Comparison of ENCODE assay signal across 19 cellular contexts in the genomic region with DNA sequence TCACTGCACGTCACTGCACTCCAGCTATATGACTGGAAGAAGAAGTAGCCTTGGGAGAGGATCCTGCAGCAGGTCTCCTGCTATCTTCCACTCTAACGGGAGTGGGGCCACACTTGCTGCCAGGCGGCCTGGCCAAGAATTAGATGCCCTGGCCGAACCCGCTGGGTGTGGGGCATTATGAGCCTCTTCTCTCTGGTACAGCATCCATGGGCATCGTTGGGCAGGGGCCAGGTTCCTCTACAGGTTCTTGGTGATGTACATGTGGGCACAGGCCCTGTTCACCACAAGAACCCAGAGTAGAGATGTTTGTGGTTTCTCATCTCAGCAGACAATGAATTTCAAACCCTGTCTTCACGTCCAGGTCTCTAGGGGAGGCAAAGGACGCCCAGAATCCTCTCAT.
DNase-seq lines count a peak whose midpoint lies in the region; ATAC-seq, FAIRE-seq and TF ChIP-seq lines count a peak whose summit lies in the region.
"Had no signal": no experiment of that assay in that cellular context is flagged by ENCODE, and none has a peak within 500 bp of the region (broad histone marks: within the 10 kb centered on the region; RNA-seq: fewer than 3 reads in every experiment).

No MANE protein-coding gene starts in this region.

- TF ChIP-seq POLR2A in esophagus muscularis mucosa (IDR thresholded peaks at IDR 0.05; ENCODE audit: low read depth), result no peak

- H3K4me3 Mint-ChIP-seq in stimulated activated memory B cell treated with anti-CD40 and anti-IgM and Interleukin-4, amounts not matched to agents 10 μg/mL and 1 μg/mL and 100 μg/mL, for 72 hours, result no peak overlapping the region
- H3K4me3 Mint-ChIP-seq in endodermal cell, result no peak overlapping the region
- H3K4me3 Mint-ChIP-seq: CD14-positive monocyte; CD4-positive, alpha-beta T cell; CD8-positive, alpha-beta memory T cell; GM23338; H9 had no signal

- DNase-seq in D341Med (ENCODE audit: low spot score) (peak; percentile 3), RWPE2 (ENCODE audit: low spot score) (peak; percentile 35), esophagus muscularis mucosa (ENCODE audit: extremely low spot score) (peak; percentile 90), endodermal cell (no peak), pancreas (no peak)
- no peak for DNase-seq in activated naive CD4-positive, alpha-beta T cell treated with anti-CD3 and anti-CD28 coated beads, Interleukin-2, amount 50 U/mL, for 72 hours (ENCODE audit: low spot score in 2 of 2)
- DNase-seq: 8988T; AML-193; CD4-positive, alpha-beta T cell; CD8-positive, alpha-beta memory T cell; GF-D8 had no signal

- H3K27ac ChIP-seq in BLaER1 (no peak overlapping the region), RWPE2 (ENCODE audit: poor library complexity, severe bottlenecking) (peak overlapping the region; percentile 62), esophagus muscularis mucosa (replicated peaks in 1 of 4) (no peak overlapping the region), endodermal cell (ENCODE audit: low read depth, low read length) (no peak overlapping the region), pancreas (no peak overlapping the region)
- H3K27ac ChIP-seq: A549 had no signal

- H3K36me3 Mint-ChIP-seq in activated naive CD4-positive, alpha-beta T cell treated with anti-CD3 and anti-CD28 coated beads, Interleukin-2, amount 50 U/mL, for 72 hours, result no peaks in the 10 kb centered on the region
- H3K36me3 Mint-ChIP-seq in stimulated activated memory B cell treated with anti-CD40 and anti-IgM and Interleukin-4, amounts not matched to agents 10 μg/mL and 1 μg/mL and 100 μg/mL, for 72 hours, result no peaks in the 10 kb centered on the region
- H3K36me3 Mint-ChIP-seq in endodermal cell (ENCODE audit: low read depth), result no peaks in the 10 kb centered on the region
- H3K36me3 Mint-ChIP-seq: CD14-positive monocyte; CD8-positive, alpha-beta memory T cell had no signal

- 0 out of 2 replicates have a peak, but pooled peaks cover 5% of the 10 kb centered on the region for H4K20me1 ChIP-seq in BLaER1

- H3K9me3 ChIP-seq in BLaER1 (no peaks in the 10 kb centered on the region), RWPE2 (ENCODE audit: severe bottlenecking) (no peaks in the 10 kb centered on the region), esophagus muscularis mucosa (no peaks in the 10 kb centered on the region), endodermal cell (ENCODE audit: control insufficient read depth, low read length) (no peaks in the 10 kb centered on the region), pancreas (no peaks in the 10 kb centered on the region)
- H3K9me3 ChIP-seq: A549 had no signal

- peak overlapping the region; percentile 30 for H3K4me2 ChIP-seq in BLaER1
- H3K4me2 ChIP-seq: A549, GM23338 had no signal

- H3K27me3 ChIP-seq in BLaER1 (no peaks in the 10 kb centered on the region), RWPE2 (ENCODE audit: insufficient read depth, poor library complexity, severe bottlenecking) (no peaks in the 10 kb centered on the region), esophagus muscularis mucosa (peaks cover 0 to 46% (median 0%) of the 10 kb centered on the region in 4 donors), endodermal cell (ENCODE audit: control insufficient read depth, insufficient read depth, low read length, poor library complexity, severe bottlenecking) (no peaks in the 10 kb centered on the region), pancreas (no peaks in the 10 kb centered on the region)

- H3K9me3 Mint-ChIP-seq in activated naive CD4-positive, alpha-beta T cell treated with anti-CD3 and anti-CD28 coated beads, Interleukin-2, amount 50 U/mL, for 72 hours, result no peaks in the 10 kb centered on the region
- no peaks in the 10 kb centered on the region for H3K9me3 Mint-ChIP-seq in stimulated activated memory B cell treated with anti-CD40 and anti-IgM and Interleukin-4, amounts not matched to agents 10 μg/mL and 1 μg/mL and 100 μg/mL, for 72 hours
- H3K9me3 Mint-ChIP-seq in endodermal cell, result no peaks in the 10 kb centered on the region
- H3K9me3 Mint-ChIP-seq: CD14-positive monocyte; CD4-positive, alpha-beta T cell; GM23338; H9 had no signal

- WGBS in esophagus muscularis mucosa, result 89% methylated on average over 7 of the region's 8 CpGs
- 88 to 90% methylated on average over 4 to 8 of the region's 8 CpGs for WGBS in endodermal cell (ENCODE audit: insufficient coverage in 1 of 2, insufficient read length in 1 of 2), 2 experiments
- 62 to 64% methylated on average over 8 of the region's 8 CpGs for WGBS in pancreas, 2 donors

- ATAC-seq in RWPE2 (ENCODE audit: low read depth) (peak; percentile 40), pancreas (no peak)
- ATAC-seq in activated naive CD4-positive, alpha-beta T cell treated with anti-CD3 and anti-CD28 coated beads, Interleukin-2, amount 50 U/mL, for 72 hours, result no peak
- ATAC-seq in stimulated activated memory B cell treated with anti-CD40 and anti-IgM and Interleukin-4, amounts not matched to agents 10 μg/mL and 1 μg/mL and 100 μg/mL, for 72 hours, result no peak

- peaks cover 54% of the 10 kb centered on the region for H3K4me1 ChIP-seq in BLaER1
- H3K4me1 ChIP-seq in RWPE2 (ENCODE audit: insufficient read depth, poor library complexity, severe bottlenecking), result peaks cover 16% of the 10 kb centered on the region
- H3K4me1 ChIP-seq in esophagus muscularis mucosa, result no peaks in the 10 kb centered on the region
- no peaks in the 10 kb centered on the region for H3K4me1 ChIP-seq in endodermal cell (ENCODE audit: control insufficient read depth, insufficient read depth, low read length)
- H3K4me1 ChIP-seq in pancreas, result no peaks in the 10 kb centered on the region
- H3K4me1 ChIP-seq: A549 had no signal

- no peaks in the 10 kb centered on the region for H3K36me3 ChIP-seq in BLaER1
- no peaks in the 10 kb centered on the region for H3K36me3 ChIP-seq in RWPE2 (ENCODE audit: low read depth)
- H3K36me3 ChIP-seq in esophagus muscularis mucosa, result no peaks in the 10 kb centered on the region
- no peaks in the 10 kb centered on the region for H3K36me3 ChIP-seq in endodermal cell (ENCODE audit: control insufficient read depth, insufficient read depth, low read length)
- H3K36me3 ChIP-seq in pancreas, result no peaks in the 10 kb centered on the region

- no peak overlapping the region for H3K27ac Mint-ChIP-seq in activated naive CD4-positive, alpha-beta T cell treated with anti-CD3 and anti-CD28 coated beads, Interleukin-2, amount 50 U/mL, for 72 hours
- no peak overlapping the region for H3K27ac Mint-ChIP-seq in stimulated activated memory B cell treated with anti-CD40 and anti-IgM and Interleukin-4, amounts not matched to agents 10 μg/mL and 1 μg/mL and 100 μg/mL, for 72 hours
- H3K27ac Mint-ChIP-seq in endodermal cell, result no peak overlapping the region
- H3K27ac Mint-ChIP-seq: CD14-positive monocyte; CD4-positive, alpha-beta T cell; CD8-positive, alpha-beta memory T cell; GM23338; H9 had no signal

- H3K9ac ChIP-seq in BLaER1 (no peak overlapping the region), endodermal cell (ENCODE audit: extremely low read depth, low read length, poor library complexity, severe bottlenecking) (no peak overlapping the region)

- H3K4me3 ChIP-seq in BLaER1 (no peak overlapping the region), RWPE2 (ENCODE audit: severe bottlenecking) (no peak overlapping the region), esophagus muscularis mucosa (no peak overlapping the region), endodermal cell (ENCODE audit: low read length) (no peak overlapping the region), pancreas (no peak overlapping the region)
- H3K4me3 ChIP-seq: A549, GM23338 had no signal

- H3K27me3 Mint-ChIP-seq in stimulated activated memory B cell treated with anti-CD40 and anti-IgM and Interleukin-4, amounts not matched to agents 10 μg/mL and 1 μg/mL and 100 μg/mL, for 72 hours, result peaks cover 49% of the 10 kb centered on the region
- H3K27me3 Mint-ChIP-seq in endodermal cell (ENCODE audit: insufficient read depth), result no peaks in the 10 kb centered on the region

- FAIRE-seq in pancreas (lab: Jason Lieb, UNC), result no peak
- FAIRE-seq: A549, GM12891, GM18507 had no signal

- intact Hi-C loops in esophagus muscularis mucosa (cut with DNase I) (no loop called here), pancreas (cut with DNase I) (no loop called here)

- TF ChIP-seq EP300 in esophagus muscularis mucosa (IDR thresholded peaks at IDR 0.05), result no peak

- no peaks in the 10 kb centered on the region for H3K4me1 Mint-ChIP-seq in stimulated activated memory B cell treated with anti-CD40 and anti-IgM and Interleukin-4, amounts not matched to agents 10 μg/mL and 1 μg/mL and 100 μg/mL, for 72 hours
- H3K4me1 Mint-ChIP-seq in endodermal cell, result peaks cover 18% of the 10 kb centered on the region
- H3K4me1 Mint-ChIP-seq: CD14-positive monocyte; CD8-positive, alpha-beta memory T cell had no signal

- TF ChIP-seq CTCF in RWPE2 (IDR thresholded peaks at IDR 0.05; ENCODE audit: poor library complexity, severe bottlenecking), result no peak
- no peak for TF ChIP-seq CTCF in esophagus muscularis mucosa (IDR thresholded peaks at IDR 0.05)
- no peak for TF ChIP-seq CTCF in endodermal cell (conservative IDR thresholded peaks at IDR 0.05)
- no peak for TF ChIP-seq CTCF in pancreas (IDR thresholded peaks at IDR 0.05)

Comparison
In these comparisons a context has a peak if more than half of its experiments do, and no peak if none do; other contexts are left out.
1. DNase-seq: peak in D341Med (single experiment), RWPE2 (single experiment) and esophagus muscularis mucosa (single experiment); none in activated naive CD4-positive, alpha-beta T cell treated with anti-CD3 and anti-CD28 coated beads, Interleukin-2, amount 50 U/mL, for 72 hours (0 of 2), endodermal cell (single experiment) and pancreas (0 of 6).